ENCODE assay signal across 12 cellular contexts in genomic region chr3:129087138-129087702, GRCh38. TPM values are rescaled to one million over a fixed set of nuclear protein-coding genes. Genes with fewer than 3 reads are reported as not detected.
DNase-seq lines count a peak whose midpoint lies in the region; ATAC-seq and TF ChIP-seq lines count a peak whose summit lies in the region.
"Had no signal": no experiment of that assay in that cellular context is flagged by ENCODE, and none has a peak within 500 bp of the region (broad histone marks: within the 10 kb centered on the region; RNA-seq: fewer than 3 reads in every experiment).

No MANE protein-coding gene starts in this region.

- H3K9me3 Mint-ChIP-seq in naive thymus-derived CD4-positive, alpha-beta T cell, result no peaks in the 10 kb centered on the region
- H3K9me3 Mint-ChIP-seq: H9 had no signal

- intact Hi-C loops in body of pancreas (cut with DNase I), result no loop called here
- intact Hi-C loops in naive thymus-derived CD4-positive, alpha-beta T cell (cut with micrococcal nuclease), result loop anchor here (2.0 to 10.0 kb wide), 3 partner anchors 32 to 112 kb away; no protein-coding TSS in a partner anchor
- intact Hi-C loops in colonic mucosa (cut with DNase I), result loop anchor here (10.0 kb wide), 2 partner anchors 62 to 112 kb away; no protein-coding TSS in a partner anchor

- H3K4me3 ChIP-seq in body of pancreas, result no peak overlapping the region
- no peak overlapping the region for H3K4me3 ChIP-seq in naive thymus-derived CD4-positive, alpha-beta T cell (ENCODE audit: low read length)
- H3K4me3 ChIP-seq in colonic mucosa, result no peak overlapping the region

- H3K27me3 ChIP-seq in body of pancreas (no peaks in the 10 kb centered on the region), foreskin keratinocyte (no peaks in the 10 kb centered on the region), colonic mucosa (no peaks in the 10 kb centered on the region)
- no peaks in the 10 kb centered on the region for H3K27me3 ChIP-seq in naive thymus-derived CD4-positive, alpha-beta T cell (ENCODE audit: control insufficient read depth in 2 of 2, insufficient read depth in 2 of 2, low read length in 2 of 2)

- H3K4me1 ChIP-seq in body of pancreas, result peaks cover 15% of the 10 kb centered on the region
- peaks cover 3% of the 10 kb centered on the region for H3K4me1 ChIP-seq in foreskin keratinocyte
- H3K4me1 ChIP-seq in naive thymus-derived CD4-positive, alpha-beta T cell (ENCODE audit: control insufficient read depth in 2 of 2, insufficient read depth in 2 of 2, low read length in 2 of 2), result no peaks in the 10 kb centered on the region
- H3K4me1 ChIP-seq in colonic mucosa, result no peaks in the 10 kb centered on the region

- TF ChIP-seq CTCF in body of pancreas (IDR thresholded peaks at IDR 0.05) (no peak), foreskin keratinocyte (conservative IDR thresholded peaks at IDR 0.05) (no peak), colonic mucosa (IDR thresholded peaks at IDR 0.05) (no peak)

- peaks cover 0 to 21% (median 14%) of the 10 kb centered on the region in 7 donors for H3K4me1 Mint-ChIP-seq in naive thymus-derived CD4-positive, alpha-beta T cell
- H3K4me1 Mint-ChIP-seq: H9 had no signal

- H3K9me3 ChIP-seq in body of pancreas, result no peaks in the 10 kb centered on the region
- no peaks in the 10 kb centered on the region for H3K9me3 ChIP-seq in naive thymus-derived CD4-positive, alpha-beta T cell (ENCODE audit: control insufficient read depth in 2 of 3, low read length in 3 of 3)
- no peaks in the 10 kb centered on the region for H3K9me3 ChIP-seq in colonic mucosa

- peaks cover 0 to 5% (median 1%) of the 10 kb centered on the region in 5 donors for H3K36me3 Mint-ChIP-seq in naive thymus-derived CD4-positive, alpha-beta T cell

- H3K9ac ChIP-seq in colonic mucosa (ENCODE audit: low read depth in 2 of 2, low read length in 2 of 2), result no peak overlapping the region

- H3K27ac Mint-ChIP-seq in naive thymus-derived CD4-positive, alpha-beta T cell, result peak overlapping the region in 4 of 9 donors; percentile 38 to 88 (median 62)
- H3K27ac Mint-ChIP-seq: H9 had no signal

- H3K36me3 ChIP-seq in body of pancreas (replicated peaks in 1 of 2; ENCODE audit: insufficient read depth in 1 of 2, low read depth in 2 of 2) (peaks cover 0 to 4% of the 10 kb centered on the region in 2 donors), colonic mucosa (peaks cover 1% of the 10 kb centered on the region)
- H3K36me3 ChIP-seq in naive thymus-derived CD4-positive, alpha-beta T cell (ENCODE audit: control insufficient read depth in 2 of 3, insufficient read depth in 3 of 3, low read length in 3 of 3), result peaks cover 0 to 12% (median 3%) of the 10 kb centered on the region in 3 experiments

- POLR2A ChIA-PET in naive thymus-derived CD4-positive, alpha-beta T cell (lab: Charles Lee), result interaction anchor here (1.1 kb wide), 1 partner anchor 117 kb away, joined by 4 read pairs; no protein-coding TSS in a partner anchor

- H3K4me3 Mint-ChIP-seq in naive thymus-derived CD4-positive, alpha-beta T cell, result no peak overlapping the region
- H3K4me3 Mint-ChIP-seq: H9 had no signal

- ATAC-seq in body of pancreas (peak; percentile 77), foreskin keratinocyte (peak; percentile 34), GM21367 (IDR thresholded peaks at IDR 0.05; ENCODE audit: unreplicated experiment) (no peak)
- no peak for ATAC-seq in naive thymus-derived CD4-positive, alpha-beta T cell

- 42 to 45% methylated on average over 8 of the region's 8 CpGs for WGBS in body of pancreas, 2 donors

- DNase-seq in AG08395 (ENCODE audit: low spot score) (peak; percentile 52), body of pancreas (peak; percentile 62 to 77 (median 73)), foreskin keratinocyte (peak; percentile 15 to 49), H4 (ENCODE audit: low spot score) (no peak), colonic mucosa (no peak), islet precursor cell (no peak)
- DNase-seq in naive thymus-derived CD4-positive, alpha-beta T cell, result no peak
- DNase-seq: ACHN; activated CD8-positive, alpha-beta memory T cell treated with anti-CD3 and anti-CD28 coated beads, Interleukin-2, amount 50 U/mL, for 4 hours; H9 had no signal

- H3K27me3 Mint-ChIP-seq in naive thymus-derived CD4-positive, alpha-beta T cell, result no peaks in the 10 kb centered on the region

- H3K27ac ChIP-seq in body of pancreas (peak overlapping the region; percentile 39 to 89 (median 77)), foreskin keratinocyte (no peak overlapping the region), colonic mucosa (no peak overlapping the region)
- peak overlapping the region; percentile 39 for H3K27ac ChIP-seq in naive thymus-derived CD4-positive, alpha-beta T cell (ENCODE audit: low read depth, low read length)

- CTCF ChIA-PET in naive thymus-derived CD4-positive, alpha-beta T cell (lab: Charles Lee), result interaction anchor here (1.0 kb wide), 1 partner anchor 83 kb away, joined by 3 read pairs; no protein-coding TSS in a partner anchor

- TF ChIP-seq POLR2A in body of pancreas (IDR thresholded peaks at IDR 0.05), result peak in 1 of 3 donors; percentile 20

RNA-seq across cellular contexts. Expression of gene GP9, which starts 26.6 kb away (rescaled TPM):
- total RNA-seq in body of pancreas (not detected), foreskin keratinocyte (not detected in 2 replicates), colonic mucosa (under 1 TPM in 1 of 2 donors, not detected in 1; 0.37 TPM)
- not detected in 2 replicates for polyA plus RNA-seq in foreskin keratinocyte
- 1 to 10 TPM in 1 of 5 experiments, not detected in 4; 2.5 TPM for total RNA-seq in naive thymus-derived CD4-positive, alpha-beta T cell
- not detected for polyA plus RNA-seq in naive thymus-derived CD4-positive, alpha-beta T cell
- total RNA-seq in H4 (2014; rRNA removed; shearing (Covaris generic)), result not detected in 2 replicates
- total RNA-seq: H9, M059J had no signal

RNA-seq across cellular contexts. Expression of gene RAB43, which starts 34.4 kb away (rescaled TPM):
- total RNA-seq in body of pancreas, result 10 to 100 TPM in 1 of 2 donors, 1 to 10 TPM in 1; 6.6 to 10.1 TPM
- 13.5 and 19.3 TPM in 2 replicates for total RNA-seq in foreskin keratinocyte
- polyA plus RNA-seq in foreskin keratinocyte, result 5.9 and 7.8 TPM in 2 replicates
- 100 to 1,000 TPM in 2 of 5 experiments, 10 to 100 TPM in 3; 58.6 to 122 (median 72.8) TPM for total RNA-seq in naive thymus-derived CD4-positive, alpha-beta T cell
- polyA plus RNA-seq in naive thymus-derived CD4-positive, alpha-beta T cell, result 10 to 100 TPM; 27.2 to 56.0 TPM
- 13.0 and 15.9 TPM in 2 replicates for total RNA-seq in H4 (2014; rRNA removed; shearing (Covaris generic))
- total RNA-seq in colonic mucosa, result 10 to 100 TPM; 33.3 to 42.6 TPM

Comparison
In these comparisons a context has a peak if more than half of its experiments do, and no peak if none do; other contexts are left out.
1. DNase-seq: peak in AG08395 (single experiment), body of pancreas (4 of 4) and foreskin keratinocyte (2 of 2); none in naive thymus-derived CD4-positive, alpha-beta T cell (0 of 9), H4 (single experiment), colonic mucosa (single experiment) and islet precursor cell (single experiment).
2. ATAC-seq: peak in body of pancreas (single experiment) and foreskin keratinocyte (single experiment); none in naive thymus-derived CD4-positive, alpha-beta T cell (single experiment) and GM21367 (single experiment).
3. H3K27ac ChIP-seq: peak in body of pancreas (4 of 4) and naive thymus-derived CD4-positive, alpha-beta T cell (single experiment); none in foreskin keratinocyte (single experiment) and colonic mucosa (single experiment).